ENCODE assay signal across 19 cellular contexts in genomic region chr2:98605076-98605475, GRCh38. TPM values are rescaled to one million over a fixed set of nuclear protein-coding genes. Genes with fewer than 3 reads are reported as not detected.
DNase-seq lines count a peak whose midpoint lies in the region; ATAC-seq and TF ChIP-seq lines count a peak whose summit lies in the region.
"Had no signal": no experiment of that assay in that cellular context is flagged by ENCODE, and none has a peak within 500 bp of the region (broad histone marks: within the 10 kb centered on the region; RNA-seq: fewer than 3 reads in every experiment).

No MANE protein-coding gene starts in this region.

- peaks cover 0 to 34% (median 9%) of the 10 kb centered on the region in 3 experiments for H3K36me3 ChIP-seq in naive thymus-derived CD4-positive, alpha-beta T cell (ENCODE audit: control insufficient read depth in 2 of 3, insufficient read depth in 3 of 3, low read length in 3 of 3)
- H3K36me3 ChIP-seq in H7 (replicated peaks; ENCODE audit: control insufficient read depth, insufficient read depth, low read length): no peaks in the 10 kb centered on the region; the same call in 1 of the 2 replicates
- H3K36me3 ChIP-seq: colonic mucosa had no signal

- H3K9me3 Mint-ChIP-seq in CD4-positive, alpha-beta T cell: no peaks in the 10 kb centered on the region
- H3K9me3 Mint-ChIP-seq in activated naive CD8-positive, alpha-beta T cell (ENCODE audit: low read depth): no peaks in the 10 kb centered on the region
- peaks cover 0 to 5% (median 0%) of the 10 kb centered on the region in 11 donors for H3K9me3 Mint-ChIP-seq in naive thymus-derived CD4-positive, alpha-beta T cell

- CTCF ChIA-PET in CD4-positive, alpha-beta T cell (lab: Charles Lee): interaction anchor here (0.6 to 1.4 kb wide), 4 partner anchors 12 to 769 kb away, joined by 3 read pairs; partner anchors contain the start of gene EIF5B
- CTCF ChIA-PET in naive thymus-derived CD4-positive, alpha-beta T cell (lab: Charles Lee): no interaction called here

- peaks cover 47% of the 10 kb centered on the region for H3K4me1 Mint-ChIP-seq in CD4-positive, alpha-beta T cell (ENCODE audit: low read depth)
- H3K4me1 Mint-ChIP-seq in activated naive CD8-positive, alpha-beta T cell (ENCODE audit: low read depth): peaks cover 44% of the 10 kb centered on the region
- H3K4me1 Mint-ChIP-seq in naive thymus-derived CD4-positive, alpha-beta T cell: peaks cover 31 to 57% (median 45%) of the 10 kb centered on the region in 7 donors

- POLR2A ChIA-PET in CD4-positive, alpha-beta T cell (lab: Charles Lee): interaction anchor here (0.5 kb wide), 1 partner anchor 37 kb away, joined by 3 read pairs; no protein-coding TSS in a partner anchor
- POLR2A ChIA-PET in naive thymus-derived CD4-positive, alpha-beta T cell (lab: Charles Lee): interaction anchor here (1.3 to 1.4 kb wide), 2 partner anchors 35 to 107 kb away, joined by 3 to 4 read pairs; no protein-coding TSS in a partner anchor

- H3K27ac ChIP-seq in CD4-positive, alpha-beta T cell (ENCODE audit: low read depth, low read length): no peak overlapping the region
- peak overlapping the region; percentile 18 for H3K27ac ChIP-seq in naive thymus-derived CD4-positive, alpha-beta T cell (ENCODE audit: low read depth, low read length)
- H3K27ac ChIP-seq: body of pancreas, colonic mucosa, gastroesophageal sphincter, KMS-11, VCaP had no signal

- H3K36me3 Mint-ChIP-seq in CD4-positive, alpha-beta T cell (ENCODE audit: low read depth): peaks cover 66% of the 10 kb centered on the region
- H3K36me3 Mint-ChIP-seq in activated naive CD8-positive, alpha-beta T cell: no peaks in the 10 kb centered on the region
- H3K36me3 Mint-ChIP-seq in naive thymus-derived CD4-positive, alpha-beta T cell: peaks cover 0 to 11% (median 6%) of the 10 kb centered on the region in 5 donors

- H3K9me3 ChIP-seq in CD4-positive, alpha-beta T cell (ENCODE audit: control insufficient read depth, low read length): no peaks in the 10 kb centered on the region
- H3K9me3 ChIP-seq in naive thymus-derived CD4-positive, alpha-beta T cell (ENCODE audit: control insufficient read depth in 2 of 3, low read length in 3 of 3): no peaks in the 10 kb centered on the region
- H3K9me3 ChIP-seq: body of pancreas, colonic mucosa, gastroesophageal sphincter had no signal

- peak; percentile 3 for DNase-seq in AG10803 (ENCODE audit: low read depth)
- no peak for DNase-seq in CD4-positive, alpha-beta T cell
- no peak for DNase-seq in naive thymus-derived CD4-positive, alpha-beta T cell
- DNase-seq in LoVo (ENCODE audit: low spot score): no peak
- no peak for DNase-seq in GOT3 (lab: John Stamatoyannopoulos, UW)
- DNase-seq in H7: no peak
- DNase-seq: activated gamma-delta T cell, body of pancreas, colonic mucosa, midbrain, NCI-H1092, NCI-H524 treated with DMSO at 0.1 percent for 48 hours, T-helper 1 cell had no signal

- H3K4me3 Mint-ChIP-seq in CD4-positive, alpha-beta T cell: peak overlapping the region; percentile 62
- no peak overlapping the region for H3K4me3 Mint-ChIP-seq in activated naive CD8-positive, alpha-beta T cell
- H3K4me3 Mint-ChIP-seq in naive thymus-derived CD4-positive, alpha-beta T cell: peak overlapping the region in 2 of 10 donors; percentile 12 to 96

- intact Hi-C loops in CD4-positive, alpha-beta T cell (cut with DNase I, micrococcal nuclease): loop anchor here in 1 of 2 experiments (10.0 kb wide), 2 partner anchors 550 to 880 kb away; partner anchors contain the start of genes LIPT1 and TSGA10
- intact Hi-C loops in naive thymus-derived CD4-positive, alpha-beta T cell (cut with micrococcal nuclease): loop anchor here (5.0 to 10.0 kb wide), 6 partner anchors 160 to 958 kb away; partner anchors contain the start of genes ACTR1B (in 1 of the 2), C2orf15 (in 1 of the 2), COX5B (in 1 of the 2) and INPP4A (in 1 of the 2)

- peak overlapping the region; percentile 89 for H3K27ac Mint-ChIP-seq in CD4-positive, alpha-beta T cell
- peak overlapping the region; percentile 96 for H3K27ac Mint-ChIP-seq in activated naive CD8-positive, alpha-beta T cell
- H3K27ac Mint-ChIP-seq in naive thymus-derived CD4-positive, alpha-beta T cell: peak overlapping the region in 8 of 9 donors; percentile 70 to 97 (median 92)

- no peaks in the 10 kb centered on the region for H3K27me3 ChIP-seq in CD4-positive, alpha-beta T cell (ENCODE audit: control insufficient read depth, insufficient read depth, low read length)
- no peaks in the 10 kb centered on the region for H3K27me3 ChIP-seq in naive thymus-derived CD4-positive, alpha-beta T cell (ENCODE audit: control insufficient read depth in 2 of 2, insufficient read depth in 2 of 2, low read length in 2 of 2)
- H3K27me3 ChIP-seq in H7 (ENCODE audit: control insufficient read depth, insufficient read depth, low read length): no peaks in the 10 kb centered on the region
- H3K27me3 ChIP-seq: body of pancreas, colonic mucosa, gastroesophageal sphincter had no signal

- no peaks in the 10 kb centered on the region for H3K27me3 Mint-ChIP-seq in CD4-positive, alpha-beta T cell
- no peaks in the 10 kb centered on the region for H3K27me3 Mint-ChIP-seq in activated naive CD8-positive, alpha-beta T cell
- no peaks in the 10 kb centered on the region for H3K27me3 Mint-ChIP-seq in naive thymus-derived CD4-positive, alpha-beta T cell

- peaks cover 30 to 39% of the 10 kb centered on the region in 2 donors for H3K4me1 ChIP-seq in naive thymus-derived CD4-positive, alpha-beta T cell (ENCODE audit: control insufficient read depth in 2 of 2, insufficient read depth in 2 of 2, low read length in 2 of 2)

- TF ChIP-seq CTCF in AG10803 (conservative IDR thresholded peaks at IDR 0.05; ENCODE audit: low read length): no peak
- TF ChIP-seq CTCF in CD4-positive, alpha-beta T cell (IDR thresholded peaks at IDR 0.05): no peak

- ATAC-seq in CD4-positive, alpha-beta T cell (ENCODE audit: poor library complexity): no peak
- ATAC-seq in naive thymus-derived CD4-positive, alpha-beta T cell: no peak
- ATAC-seq: body of pancreas, gastroesophageal sphincter, Right ventricle myocardium inferior, sciatic nerve had no signal

- H3K4me3 ChIP-seq in AG10803 (ENCODE audit: low read length) (no peak overlapping the region), H7 (ENCODE audit: insufficient read depth, low read depth, low read length) (no peak overlapping the region)
- H3K4me3 ChIP-seq in naive thymus-derived CD4-positive, alpha-beta T cell (ENCODE audit: low read length): no peak overlapping the region
- H3K4me3 ChIP-seq: body of pancreas, colonic mucosa, gastroesophageal sphincter had no signal

RNA-seq across cellular contexts. Expression of gene COA5, which starts 3.2 kb away (rescaled TPM):
- total RNA-seq in CD4-positive, alpha-beta T cell: 10 to 100 TPM; 29.2 to 30.1 TPM
- 10 to 100 TPM; 23.8 to 55.2 (median 29.2) TPM for total RNA-seq in naive thymus-derived CD4-positive, alpha-beta T cell
- polyA plus RNA-seq in naive thymus-derived CD4-positive, alpha-beta T cell: 10 to 100 TPM; 25.5 to 36.3 TPM
- total RNA-seq in H7 (2014; rRNA removed; shearing (Covaris generic)): 19.7 and 28.6 TPM in 2 replicates

RNA-seq across cellular contexts. Expression of gene UNC50, which starts 3.3 kb away (rescaled TPM):
- 10 to 100 TPM; 17.1 to 17.5 TPM for total RNA-seq in CD4-positive, alpha-beta T cell
- 10 to 100 TPM; 22.2 to 41.3 (median 29.9) TPM for total RNA-seq in naive thymus-derived CD4-positive, alpha-beta T cell
- polyA plus RNA-seq in naive thymus-derived CD4-positive, alpha-beta T cell: 10 to 100 TPM; 59.2 to 63.2 TPM
- total RNA-seq in H7 (2014; rRNA removed; shearing (Covaris generic)): 36.3 and 37.1 TPM in 2 replicates
